Comparison of ENCODE assay signal across 15 cellular contexts in the genomic region with DNA sequence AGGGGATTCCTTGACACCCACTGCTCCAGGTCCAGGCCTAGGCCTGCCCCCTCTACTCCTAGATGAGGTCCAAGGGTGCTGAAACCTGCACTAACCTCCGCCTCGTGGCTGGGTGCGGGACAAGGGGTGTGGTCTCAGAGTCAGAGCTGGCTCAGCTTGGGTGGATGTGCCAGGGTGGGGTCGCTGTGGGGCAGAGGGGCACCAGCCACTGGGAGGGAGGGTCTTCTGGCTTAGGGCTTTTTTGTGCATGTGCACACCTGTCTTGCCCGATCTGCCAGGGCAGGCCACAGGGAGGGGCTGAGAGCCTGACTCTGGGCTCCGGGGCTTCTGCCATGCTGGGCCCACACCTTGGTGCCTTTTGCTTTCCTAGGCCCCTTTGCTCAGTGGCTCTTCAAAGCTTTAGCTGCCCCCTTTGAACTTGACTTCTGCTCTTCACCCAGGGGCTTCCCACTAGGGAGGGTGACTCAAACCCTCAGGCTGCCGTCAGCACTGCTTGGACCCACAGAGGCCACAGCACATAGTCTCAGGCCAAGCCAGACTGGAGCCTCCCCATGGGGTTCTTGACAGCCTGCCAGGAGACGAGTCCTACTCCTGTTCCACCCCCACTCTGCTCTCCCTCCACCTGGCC.
A peak's percentile ranks its signal among the peaks of the same experiment; 100 is the strongest.
DNase-seq lines count a peak whose midpoint lies in the region; ATAC-seq and TF ChIP-seq lines count a peak whose summit lies in the region.
"Had no signal": no experiment of that assay in that cellular context is flagged by ENCODE, and none has a peak within 500 bp of the region (broad histone marks: within the 10 kb centered on the region; RNA-seq: fewer than 3 reads in every experiment).

No MANE protein-coding gene starts in this region.

- no peaks in the 10 kb centered on the region for H3K27me3 Mint-ChIP-seq in naive thymus-derived CD8-positive, alpha-beta T cell
- no peaks in the 10 kb centered on the region for H3K27me3 Mint-ChIP-seq in CD4-positive, alpha-beta T cell

- ATAC-seq in naive thymus-derived CD8-positive, alpha-beta T cell, result peak; percentile 72 to 75
- no peak for ATAC-seq in GM19463 (IDR thresholded peaks at IDR 0.05; ENCODE audit: unreplicated experiment)
- ATAC-seq in CD4-positive, alpha-beta T cell (ENCODE audit: poor library complexity), result no peak
- ATAC-seq: lower lobe of right lung, Right ventricle myocardium inferior had no signal

- H3K4me1 Mint-ChIP-seq in naive thymus-derived CD8-positive, alpha-beta T cell, result peaks cover 16 to 62% (median 59%) of the 10 kb centered on the region in 4 donors
- peaks cover 10% of the 10 kb centered on the region for H3K4me1 Mint-ChIP-seq in CD4-positive, alpha-beta T cell (ENCODE audit: low read depth)

- intact Hi-C loops in CD4-positive, alpha-beta T cell (cut with DNase I, micrococcal nuclease), result loop anchor here in 1 of 2 experiments (10.0 kb wide), 1 partner anchor 85 kb away; no protein-coding TSS in a partner anchor

- H3K27ac Mint-ChIP-seq in naive thymus-derived CD8-positive, alpha-beta T cell, result peak overlapping the region in 8 of 10 donors; percentile 20 to 89 (median 65)
- no peak overlapping the region for H3K27ac Mint-ChIP-seq in CD4-positive, alpha-beta T cell

- no peak overlapping the region for H3K27ac ChIP-seq in CD4-positive, alpha-beta T cell (ENCODE audit: low read depth, low read length)

- H3K9me3 Mint-ChIP-seq in naive thymus-derived CD8-positive, alpha-beta T cell, result no peaks in the 10 kb centered on the region
- no peaks in the 10 kb centered on the region for H3K9me3 Mint-ChIP-seq in CD4-positive, alpha-beta T cell

- no peaks in the 10 kb centered on the region for H3K27me3 ChIP-seq in CD4-positive, alpha-beta T cell (ENCODE audit: control insufficient read depth, insufficient read depth, low read length)

- POLR2A ChIA-PET in naive thymus-derived CD8-positive, alpha-beta T cell (lab: Charles Lee), result interaction anchor here (0.6 to 14.1 kb wide), 8 partner anchors 14 to 199 kb away, joined by 3 to 308 read pairs (median 6); no protein-coding TSS in a partner anchor
- POLR2A ChIA-PET in CD4-positive, alpha-beta T cell (lab: Charles Lee), result interaction anchor here (0.8 kb wide), 1 partner anchor 35 kb away, joined by 3 read pairs; no protein-coding TSS in a partner anchor

- peak overlapping the region in 8 of 10 donors; percentile 9 to 60 (median 36) for H3K4me3 Mint-ChIP-seq in naive thymus-derived CD8-positive, alpha-beta T cell
- H3K4me3 Mint-ChIP-seq in CD4-positive, alpha-beta T cell, result no peak overlapping the region

- H3K9me3 ChIP-seq in CD4-positive, alpha-beta T cell (ENCODE audit: control insufficient read depth, low read length), result no peaks in the 10 kb centered on the region
- H3K9me3 ChIP-seq: lower lobe of right lung had no signal

- CTCF ChIA-PET in CD4-positive, alpha-beta T cell (lab: Charles Lee), result no interaction called here

- no peak for TF ChIP-seq CTCF in GM20000 (IDR thresholded peaks at IDR 0.05; ENCODE audit: extremely low read depth, missing control alignments)
- no peak for TF ChIP-seq CTCF in CD4-positive, alpha-beta T cell (IDR thresholded peaks at IDR 0.05)

- H3K36me3 Mint-ChIP-seq in naive thymus-derived CD8-positive, alpha-beta T cell, result no peaks in the 10 kb centered on the region
- H3K36me3 Mint-ChIP-seq in CD4-positive, alpha-beta T cell (ENCODE audit: low read depth), result no peaks in the 10 kb centered on the region

- DNase-seq in NCI-H1417 (lab: John Stamatoyannopoulos, UW) (peak in 2 of 3 experiments; percentile 35 to 49), NCI-H1417 treated with DMSO at 0.1 percent for 48 hours (lab: John Stamatoyannopoulos, UW) (no peak), GM20000 (ENCODE audit: low spot score) (peak; percentile 27), astrocyte of the hippocampus (ENCODE audit: low read depth, low spot score) (peak; percentile 46), glomerular visceral epithelial cell (ENCODE audit: extremely low spot score) (no peak)
- peak in 1 of 10 donors; percentile 58 for DNase-seq in naive thymus-derived CD8-positive, alpha-beta T cell
- DNase-seq in CD4-positive, alpha-beta T cell, result no peak
- DNase-seq: ACHN; activated CD4-positive, alpha-beta T cell treated with anti-CD3 and anti-CD28 coated beads, Interleukin-2, amount 50 U/mL, for 4 hours; central memory CD4-positive, alpha-beta T cell; Kasumi-1; lower lobe of right lung; NCI-H226 had no signal

Comparison
In these comparisons a context has a peak if more than half of its experiments do, and no peak if none do; other contexts are left out.
1. DNase-seq: peak in NCI-H1417 (2 of 3), GM20000 (single experiment) and astrocyte of the hippocampus (single experiment); none in NCI-H1417 treated with DMSO at 0.1 percent for 48 hours (single experiment), glomerular visceral epithelial cell (single experiment) and CD4-positive, alpha-beta T cell (0 of 10).
2. ATAC-seq: peak in naive thymus-derived CD8-positive, alpha-beta T cell (2 of 2); none in GM19463 (single experiment) and CD4-positive, alpha-beta T cell (single experiment).